In the genomic region with DNA sequence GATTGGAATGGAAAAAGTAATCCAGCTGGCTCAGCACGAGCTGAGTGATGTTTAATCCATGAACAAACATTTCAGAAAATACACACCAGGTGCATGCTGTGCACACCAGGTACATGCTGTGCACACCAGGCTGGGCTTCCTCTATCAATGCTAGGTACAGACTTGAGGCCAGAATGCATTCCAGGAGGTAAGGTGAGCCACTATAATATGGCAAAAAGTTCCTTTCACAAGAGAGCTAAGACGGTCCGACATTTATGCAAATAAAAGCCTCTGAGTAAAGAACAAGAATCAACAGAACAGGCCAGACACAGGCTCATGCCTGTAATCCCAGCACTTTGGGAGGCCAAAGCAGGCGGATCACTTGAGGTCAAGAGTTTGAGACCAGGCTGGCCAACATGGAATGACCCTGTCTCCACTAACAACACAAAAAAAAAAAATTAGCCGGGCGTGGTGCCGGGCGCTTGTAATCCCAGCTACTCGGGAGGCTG, we compare ENCODE assay signal across 12 cellular contexts.
DNase-seq lines count a peak whose midpoint lies in the region; ATAC-seq and TF ChIP-seq lines count a peak whose summit lies in the region.
"Had no signal": no experiment of that assay in that cellular context is flagged by ENCODE, and none has a peak within 500 bp of the region (broad histone marks: within the 10 kb centered on the region; RNA-seq: fewer than 3 reads in every experiment).

No MANE protein-coding gene starts in this region.

- H3K9me3 Mint-ChIP-seq in activated naive CD4-positive, alpha-beta T cell treated with anti-CD3 and anti-CD28 coated beads, Interleukin-2, amount 50 U/mL, for 72 hours, result no peaks in the 10 kb centered on the region
- H3K9me3 Mint-ChIP-seq: dendritic cell treated with granulocyte-macrophage colony-stimulating factor and Interleukin-4, amounts not matched to agents 40 ng/mL and 50 ng/mL, for 4 days had no signal

- no peak for TF ChIP-seq CTCF in left lung (IDR thresholded peaks at IDR 0.05)
- no peak for TF ChIP-seq CTCF in upper lobe of right lung (IDR thresholded peaks at IDR 0.05)

- peaks cover 11 to 46% of the 10 kb centered on the region in 2 donors for H3K4me1 ChIP-seq in left lung
- H3K4me1 ChIP-seq in upper lobe of right lung, result peaks cover 26% of the 10 kb centered on the region

- H3K36me3 Mint-ChIP-seq in activated naive CD4-positive, alpha-beta T cell treated with anti-CD3 and anti-CD28 coated beads, Interleukin-2, amount 50 U/mL, for 72 hours, result peaks cover 0 to 12% of the 10 kb centered on the region in 2 donors

- ATAC-seq in activated naive CD4-positive, alpha-beta T cell treated with anti-CD3 and anti-CD28 coated beads, Interleukin-2, amount 50 U/mL, for 72 hours, result no peak
- ATAC-seq in left lung (peak; percentile 72), upper lobe of right lung (peak; percentile 70), GM19455 (IDR thresholded peaks at IDR 0.05; ENCODE audit: unreplicated experiment) (no peak)

- H3K27me3 ChIP-seq in left lung (no peaks in the 10 kb centered on the region), upper lobe of right lung (no peaks in the 10 kb centered on the region)

- intact Hi-C loops in left lung (cut with DNase I), result no loop called here
- intact Hi-C loops in upper lobe of right lung (cut with DNase I), result no loop called here

- H3K27ac ChIP-seq in left lung (peak overlapping the region in 1 of 2 donors; percentile 33), upper lobe of right lung (no peak overlapping the region)
- H3K27ac ChIP-seq: KMS-11 had no signal

- H3K9me3 ChIP-seq in left lung, result no peaks in the 10 kb centered on the region
- H3K9me3 ChIP-seq in upper lobe of right lung, result no peaks in the 10 kb centered on the region

- DNase-seq in activated naive CD4-positive, alpha-beta T cell treated with anti-CD3 and anti-CD28 coated beads, Interleukin-2, amount 50 U/mL, for 72 hours (ENCODE audit: low spot score in 2 of 2), result no peak
- no peak for DNase-seq in activated naive CD4-positive, alpha-beta T cell treated with anti-CD3 and anti-CD28 coated beads, Interleukin-2, amount 50 U/mL, for 16 hours
- DNase-seq in SHP77 (lab: John Stamatoyannopoulos, UW) (peak; percentile 32 to 37), left lung (no peak), upper lobe of right lung (peak; percentile 52), ecto neural progenitor cell (ENCODE audit: low spot score) (no peak)
- no peak for DNase-seq in stimulated activated CD4-positive, alpha-beta T cell treated with anti-CD3 and anti-CD28 coated beads, Interleukin-4, amount 100 ng/mL, for 1 hour
- DNase-seq: CD4-positive, CD25-positive, alpha-beta regulatory T cell; hippocampal formation had no signal

- peak overlapping the region; percentile 31 to 65 for H3K27ac Mint-ChIP-seq in activated naive CD4-positive, alpha-beta T cell treated with anti-CD3 and anti-CD28 coated beads, Interleukin-2, amount 50 U/mL, for 72 hours
- H3K27ac Mint-ChIP-seq: dendritic cell treated with granulocyte-macrophage colony-stimulating factor and Interleukin-4, amounts not matched to agents 40 ng/mL and 50 ng/mL, for 4 days had no signal

- H3K36me3 ChIP-seq in left lung (no peaks in the 10 kb centered on the region), upper lobe of right lung (no peaks in the 10 kb centered on the region)

- H3K4me3 ChIP-seq in left lung (no peak overlapping the region), upper lobe of right lung (no peak overlapping the region)

Comparison
In these comparisons a context has a peak if more than half of its experiments do, and no peak if none do; other contexts are left out.
1. ATAC-seq: peak in left lung (single experiment) and upper lobe of right lung (single experiment); none in activated naive CD4-positive, alpha-beta T cell treated with anti-CD3 and anti-CD28 coated beads, Interleukin-2, amount 50 U/mL, for 72 hours (0 of 2) and GM19455 (single experiment).
2. DNase-seq: peak in SHP77 (2 of 2) and upper lobe of right lung (single experiment); none in activated naive CD4-positive, alpha-beta T cell treated with anti-CD3 and anti-CD28 coated beads, Interleukin-2, amount 50 U/mL, for 72 hours (0 of 2), activated naive CD4-positive, alpha-beta T cell treated with anti-CD3 and anti-CD28 coated beads, Interleukin-2, amount 50 U/mL, for 16 hours (single experiment), left lung (0 of 2), ecto neural progenitor cell (single experiment) and stimulated activated CD4-positive, alpha-beta T cell treated with anti-CD3 and anti-CD28 coated beads, Interleukin-4, amount 100 ng/mL, for 1 hour (single experiment).